In genomic region chr2:237879058-237879430, GRCh38 we compare ENCODE assay signal across 12 cellular contexts. TPM values are rescaled to one million over a fixed set of nuclear protein-coding genes. Genes with fewer than 3 reads are reported as not detected.
A peak's percentile ranks its signal among the peaks of the same experiment; 100 is the strongest.
DNase-seq lines count a peak whose midpoint lies in the region; ATAC-seq and TF ChIP-seq lines count a peak whose summit lies in the region.
"Had no signal": no experiment of that assay in that cellular context is flagged by ENCODE, and none has a peak within 500 bp of the region (broad histone marks: within the 10 kb centered on the region; RNA-seq: fewer than 3 reads in every experiment).

No MANE protein-coding gene starts in this region.

- H4K20me1 ChIP-seq in SK-N-SH (ENCODE audit: insufficient read depth) = no peaks in the 10 kb centered on the region

- 85% methylated on average over 5 of the region's 5 CpGs for WGBS in SK-N-SH (ENCODE audit: low lambda C conversion rate)

- POLR2A ChIA-PET in SK-N-SH (lab: Yijun Ruan, JAX) (no interaction called here), RWPE1 (lab: Yijun Ruan, JAX; ENCODE audit: low non-redundant PET) (no interaction called here)

- no peak for TF ChIP-seq RAD21 in SK-N-SH (IDR thresholded peaks at IDR 0.05; ENCODE audit: low read length)

- H3K27ac ChIP-seq in SK-N-SH (ENCODE audit: low read depth in 2 of 2, low read length in 1 of 2) (peak overlapping the region in 1 of 2 experiments; percentile 79; a peak in 2 of 4 replicates), RWPE1 (peak overlapping the region; percentile 100), tibial artery (peak overlapping the region; percentile 56 to 71)
- H3K27ac ChIP-seq: pancreas had no signal

- CTCF ChIA-PET in SK-N-SH (lab: Yijun Ruan, JAX) = interaction anchor here (1.1 kb wide), 1 partner anchor 13 kb away, joined by 3 read pairs; no protein-coding TSS in a partner anchor
- CTCF ChIA-PET in RWPE1 (lab: Yijun Ruan, JAX) = no interaction called here

- peaks cover 0 to 2% of the 10 kb centered on the region in 2 experiments for H3K36me3 ChIP-seq in SK-N-SH (replicated peaks in 1 of 2; ENCODE audit: control insufficient read depth in 1 of 2, insufficient read depth in 2 of 2, low read length in 1 of 2)
- peaks cover 11 to 28% (median 12%) of the 10 kb centered on the region in 3 donors for H3K36me3 ChIP-seq in tibial artery

- no peaks in the 10 kb centered on the region for H3K27me3 ChIP-seq in SK-N-SH (ENCODE audit: insufficient read depth)
- no peaks in the 10 kb centered on the region for H3K27me3 ChIP-seq in tibial artery
- H3K27me3 ChIP-seq: pancreas had no signal

- H3K4me1 ChIP-seq in SK-N-SH (ENCODE audit: control insufficient read depth in 1 of 2, insufficient read depth in 2 of 2, low read depth in 1 of 2, low read length in 1 of 2) (peaks cover 10 to 75% of the 10 kb centered on the region in 2 experiments; a peak in 3 of 4 replicates), tibial artery (peaks cover 0 to 51% (median 40%) of the 10 kb centered on the region in 4 donors)
- H3K4me1 ChIP-seq: pancreas had no signal

- peak overlapping the region; percentile 22; the same call in 1 of the 2 replicates for H2AFZ ChIP-seq in SK-N-SH (ENCODE audit: low read depth)

- DNase-seq in SK-N-SH = no peak
- DNase-seq in RWPE1 (ENCODE audit: low spot score) = no peak
- DNase-seq in fibroblast of pulmonary artery (ENCODE audit: low read depth) = peak; percentile 77
- peak in 1 of 2 donors; percentile 7 for DNase-seq in tibial artery
- DNase-seq: activated CD4-positive, alpha-beta memory T cell treated with anti-CD3 and anti-CD28 coated beads, Interleukin-2, amount 10 ng/mL, durations not matched to agents 7 days and 5 days; activated naive CD8-positive, alpha-beta T cell treated with anti-CD3 and anti-CD28 coated beads, Interleukin-2, amount 50 U/mL, for 24 hours; pancreas had no signal

- H3K4me3 ChIP-seq in SK-N-SH (ENCODE audit: low read depth in 2 of 2, low read length in 1 of 2) (no peak overlapping the region), fibroblast of pulmonary artery (replicated peaks; ENCODE audit: low read depth, low read length) (no peak overlapping the region), tibial artery (no peak overlapping the region)
- H3K4me3 ChIP-seq: K562, pancreas had no signal

- TF ChIP-seq CTCF in SK-N-SH (IDR thresholded peaks at IDR 0.05) = no peak
- TF ChIP-seq CTCF in RWPE1 (conservative IDR thresholded peaks at IDR 0.05; ENCODE audit: low read depth) = no peak
- TF ChIP-seq CTCF in fibroblast of pulmonary artery (IDR thresholded peaks at IDR 0.05; ENCODE audit: low read length, missing control alignments) = no peak
- TF ChIP-seq CTCF in tibial artery (IDR thresholded peaks at IDR 0.05) = no peak

- ATAC-seq in SK-N-SH treated with all-trans-retinoic acid at 6 μM for 48 hours = no peak
- ATAC-seq in GM21619 (IDR thresholded peaks at IDR 0.05; ENCODE audit: unreplicated experiment) = no peak
- no peak for ATAC-seq in GM19452 (IDR thresholded peaks at IDR 0.05; ENCODE audit: unreplicated experiment)
- ATAC-seq in esophagus mucosa = no peak
- ATAC-seq: activated naive CD8-positive, alpha-beta T cell treated with anti-CD3 and anti-CD28 coated beads, Interleukin-2, amount 50 U/mL, for 24 hours; K562; pancreas had no signal

- no peak for TF ChIP-seq EP300 in SK-N-SH (IDR thresholded peaks at IDR 0.05; ENCODE audit: borderline replicate concordance in 1 of 2, low read depth in 1 of 2, low read length in 1 of 2)

- intact Hi-C loops in tibial artery (cut with DNase I; ENCODE audit: low total_unique reads) = no loop called here

- H3F3A ChIP-seq in SK-N-SH (replicated peaks; ENCODE audit: insufficient read depth) = no peaks in the 10 kb centered on the region

- H3K79me2 ChIP-seq in SK-N-SH (ENCODE audit: insufficient read depth) = no peaks in the 10 kb centered on the region

- H3K9ac ChIP-seq in SK-N-SH = no peak overlapping the region

- H3K9me2 ChIP-seq in SK-N-SH = no peaks in the 10 kb centered on the region

- H3K9me3 ChIP-seq in SK-N-SH (no peaks in the 10 kb centered on the region), tibial artery (no peaks in the 10 kb centered on the region)
- H3K9me3 ChIP-seq: pancreas had no signal

- H3K4me2 ChIP-seq in SK-N-SH = no peak overlapping the region

TF ChIP-seq in SK-N-SH, 30 proteins besides CTCF, POLR2A, EP300 and RAD21 (continues in another document):
- no peak for TF ChIP-seq FOXJ3 (CRISPR knock-in tag; IDR thresholded peaks at IDR 0.05)
- TF ChIP-seq, protein P1, sequence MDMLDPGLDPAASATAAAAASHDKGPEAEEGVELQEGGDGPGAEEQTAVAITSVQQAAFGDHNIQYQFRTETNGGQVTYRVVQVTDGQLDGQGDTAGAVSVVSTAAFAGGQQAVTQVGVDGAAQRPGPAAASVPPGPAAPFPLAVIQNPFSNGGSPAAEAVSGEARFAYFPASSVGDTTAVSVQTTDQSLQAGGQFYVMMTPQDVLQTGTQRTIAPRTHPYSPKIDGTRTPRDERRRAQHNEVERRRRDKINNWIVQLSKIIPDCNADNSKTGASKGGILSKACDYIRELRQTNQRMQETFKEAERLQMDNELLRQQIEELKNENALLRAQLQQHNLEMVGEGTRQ (IDR thresholded peaks at IDR 0.05; ENCODE audit: borderline replicate concordance, low read depth, low read length) = no peak
- no peak for TF ChIP-seq MAX (IDR thresholded peaks at IDR 0.05; ENCODE audit: low read depth)
- no peak for TF ChIP-seq RCOR1 (IDR thresholded peaks at IDR 0.05; ENCODE audit: low read length)
- TF ChIP-seq POLR2AphosphoS5 (IDR thresholded peaks at IDR 0.05; ENCODE audit: low read depth, low read length) = no peak
- no peak for TF ChIP-seq USF1 (IDR thresholded peaks at IDR 0.05; ENCODE audit: borderline replicate concordance, low read depth)
- no peak for TF ChIP-seq FOXM1 (IDR thresholded peaks at IDR 0.05; ENCODE audit: low read depth)
- no peak for TF ChIP-seq ELF1 (IDR thresholded peaks at IDR 0.05)
- TF ChIP-seq RFX5 (IDR thresholded peaks at IDR 0.05; ENCODE audit: low read length) = no peak
- no peak for TF ChIP-seq CHD2 (IDR thresholded peaks at IDR 0.05; ENCODE audit: low read length, partially characterized antibody)

TF ChIP-seq in SK-N-SH treated with all-trans-retinoic acid at 6 μM for 48 hours, 23 proteins besides CTCF, POLR2A, EP300 and RAD21 (continues in another document):
- TF ChIP-seq ESRRG (CRISPR knock-in tag; IDR thresholded peaks at IDR 0.05) (no peak), PPARA (CRISPR knock-in tag; IDR thresholded peaks at IDR 0.05; ENCODE audit: borderline replicate concordance) (no peak), TSHZ2 (CRISPR knock-in tag; IDR thresholded peaks at IDR 0.05) (no peak), CSDC2 (CRISPR knock-in tag; IDR thresholded peaks at IDR 0.05) (no peak)
- TF ChIP-seq, protein P2, sequence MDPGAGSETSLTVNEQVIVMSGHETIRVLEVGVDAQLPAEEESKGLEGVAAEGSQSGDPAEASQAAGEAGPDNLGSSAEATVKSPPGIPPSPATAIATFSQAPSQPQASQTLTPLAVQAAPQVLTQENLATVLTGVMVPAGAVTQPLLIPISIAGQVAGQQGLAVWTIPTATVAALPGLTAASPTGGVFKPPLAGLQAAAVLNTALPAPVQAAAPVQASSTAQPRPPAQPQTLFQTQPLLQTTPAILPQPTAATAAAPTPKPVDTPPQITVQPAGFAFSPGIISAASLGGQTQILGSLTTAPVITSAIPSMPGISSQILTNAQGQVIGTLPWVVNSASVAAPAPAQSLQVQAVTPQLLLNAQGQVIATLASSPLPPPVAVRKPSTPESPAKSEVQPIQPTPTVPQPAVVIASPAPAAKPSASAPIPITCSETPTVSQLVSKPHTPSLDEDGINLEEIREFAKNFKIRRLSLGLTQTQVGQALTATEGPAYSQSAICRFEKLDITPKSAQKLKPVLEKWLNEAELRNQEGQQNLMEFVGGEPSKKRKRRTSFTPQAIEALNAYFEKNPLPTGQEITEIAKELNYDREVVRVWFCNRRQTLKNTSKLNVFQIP (CRISPR knock-in tag; IDR thresholded peaks at IDR 0.05; ENCODE audit: borderline replicate concordance, low read depth) = no peak
- TF ChIP-seq, protein P3, sequence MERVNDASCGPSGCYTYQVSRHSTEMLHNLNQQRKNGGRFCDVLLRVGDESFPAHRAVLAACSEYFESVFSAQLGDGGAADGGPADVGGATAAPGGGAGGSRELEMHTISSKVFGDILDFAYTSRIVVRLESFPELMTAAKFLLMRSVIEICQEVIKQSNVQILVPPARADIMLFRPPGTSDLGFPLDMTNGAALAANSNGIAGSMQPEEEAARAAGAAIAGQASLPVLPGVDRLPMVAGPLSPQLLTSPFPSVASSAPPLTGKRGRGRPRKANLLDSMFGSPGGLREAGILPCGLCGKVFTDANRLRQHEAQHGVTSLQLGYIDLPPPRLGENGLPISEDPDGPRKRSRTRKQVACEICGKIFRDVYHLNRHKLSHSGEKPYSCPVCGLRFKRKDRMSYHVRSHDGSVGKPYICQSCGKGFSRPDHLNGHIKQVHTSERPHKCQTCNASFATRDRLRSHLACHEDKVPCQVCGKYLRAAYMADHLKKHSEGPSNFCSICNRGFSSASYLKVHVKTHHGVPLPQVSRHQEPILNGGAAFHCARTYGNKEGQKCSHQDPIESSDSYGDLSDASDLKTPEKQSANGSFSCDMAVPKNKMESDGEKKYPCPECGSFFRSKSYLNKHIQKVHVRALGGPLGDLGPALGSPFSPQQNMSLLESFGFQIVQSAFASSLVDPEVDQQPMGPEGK (CRISPR knock-in tag; IDR thresholded peaks at IDR 0.05; ENCODE audit: borderline replicate concordance) = no peak

RNA-seq across cellular contexts. Expression of gene RAMP1, which starts 19.6 kb away (rescaled TPM):
- 21.2 and 27.9 TPM in 2 replicates for polyA plus RNA-seq in SK-N-SH (2012; rRNA removed)
- polyA plus RNA-seq in SK-N-SH (2012; cell fraction: cytosol; rRNA removed) = 9.2 and 16.3 TPM in 2 replicates
- 6.3 and 8.5 TPM in 2 replicates for polyA plus RNA-seq in SK-N-SH (2012; cell fraction: nucleus; rRNA removed)
- total RNA-seq in esophagus mucosa = 2.2 TPM
